Comparison of ENCODE assay signal across 11 cellular contexts in genomic region chr4:94567811-94568210, GRCh38.
DNase-seq lines count a peak whose midpoint lies in the region; ATAC-seq and TF ChIP-seq lines count a peak whose summit lies in the region.
"Had no signal": no experiment of that assay in that cellular context is flagged by ENCODE, and none has a peak within 500 bp of the region (broad histone marks: within the 10 kb centered on the region; RNA-seq: fewer than 3 reads in every experiment).

No MANE protein-coding gene starts in this region.

- H3K9me3 Mint-ChIP-seq in activated CD8-positive, alpha-beta T cell treated with anti-CD3 and anti-CD28 coated beads, Interleukin-2, amount 10 ng/mL, durations not matched to agents 7 days and 5 days (ENCODE audit: insufficient read depth), result no peaks in the 10 kb centered on the region
- no peaks in the 10 kb centered on the region for H3K9me3 Mint-ChIP-seq in activated CD8-positive, alpha-beta T cell treated with anti-CD3 and anti-CD28 coated beads for 36 hours
- peaks cover 3% of the 10 kb centered on the region for H3K9me3 Mint-ChIP-seq in nephron progenitor cell
- no peaks in the 10 kb centered on the region for H3K9me3 Mint-ChIP-seq in activated CD4-positive, alpha-beta memory T cell treated with anti-CD3 and anti-CD28 coated beads, Interleukin-2, amount 10 ng/mL, durations not matched to agents 7 days and 5 days

- DNase-seq in activated CD8-positive, alpha-beta T cell treated with anti-CD3 and anti-CD28 coated beads, Interleukin-2, amount 10 ng/mL, durations not matched to agents 7 days and 5 days, result no peak
- DNase-seq in activated CD8-positive, alpha-beta T cell treated with anti-CD3 and anti-CD28 coated beads for 36 hours, result no peak
- DNase-seq in nephron progenitor cell, result no peak
- no peak for DNase-seq in activated CD4-positive, alpha-beta memory T cell treated with anti-CD3 and anti-CD28 coated beads, Interleukin-2, amount 10 ng/mL, durations not matched to agents 7 days and 5 days
- no peak for DNase-seq in foreskin melanocyte
- DNase-seq: activated gamma-delta T cell, SHP77 had no signal

- peaks cover 6% of the 10 kb centered on the region for H3K4me1 Mint-ChIP-seq in activated CD8-positive, alpha-beta T cell treated with anti-CD3 and anti-CD28 coated beads, Interleukin-2, amount 10 ng/mL, durations not matched to agents 7 days and 5 days (ENCODE audit: low read depth)
- H3K4me1 Mint-ChIP-seq in activated CD8-positive, alpha-beta T cell treated with anti-CD3 and anti-CD28 coated beads for 36 hours (ENCODE audit: low read depth), result peaks cover 4% of the 10 kb centered on the region
- H3K4me1 Mint-ChIP-seq in nephron progenitor cell, result peaks cover 44% of the 10 kb centered on the region
- H3K4me1 Mint-ChIP-seq in activated CD4-positive, alpha-beta memory T cell treated with anti-CD3 and anti-CD28 coated beads, Interleukin-2, amount 10 ng/mL, durations not matched to agents 7 days and 5 days, result peaks cover 4% of the 10 kb centered on the region

- H3K4me3 ChIP-seq in KMS-11 (IDR thresholded peaks at IDR 0.05; ENCODE audit: insufficient read depth, low read depth, low read length), result no peak overlapping the region

- no peaks in the 10 kb centered on the region for H3K27me3 ChIP-seq in KMS-11 (ENCODE audit: insufficient read depth, low read depth)

- peaks cover 11% of the 10 kb centered on the region for H3K4me1 ChIP-seq in KMS-11 (ENCODE audit: low read depth, poor library complexity, severe bottlenecking)

- H4K20me1 ChIP-seq in KMS-11 (ENCODE audit: insufficient read depth), result no peaks in the 10 kb centered on the region

- no peaks in the 10 kb centered on the region for H3K79me2 ChIP-seq in KMS-11 (ENCODE audit: insufficient read depth, low read depth)

- TF ChIP-seq CTCF in activated CD8-positive, alpha-beta T cell treated with anti-CD3 and anti-CD28 coated beads for 36 hours (IDR thresholded peaks at IDR 0.05), result no peak
- TF ChIP-seq CTCF in KMS-11 (conservative IDR thresholded peaks at IDR 0.05; ENCODE audit: low read depth, low read length) (no peak), nephron progenitor cell (IDR thresholded peaks at IDR 0.05) (no peak)

- H3K27ac ChIP-seq in KMS-11, result no peak overlapping the region
- H3K27ac ChIP-seq: 22Rv1 had no signal

- POLR2A ChIA-PET in activated CD8-positive, alpha-beta T cell treated with anti-CD3 and anti-CD28 coated beads, Interleukin-2, amount 10 ng/mL, durations not matched to agents 7 days and 5 days (lab: Charles Lee), result no interaction called here
- POLR2A ChIA-PET in activated CD8-positive, alpha-beta T cell treated with anti-CD3 and anti-CD28 coated beads for 36 hours (lab: Charles Lee), result no interaction called here
- POLR2A ChIA-PET in activated CD4-positive, alpha-beta memory T cell treated with anti-CD3 and anti-CD28 coated beads, Interleukin-2, amount 10 ng/mL, durations not matched to agents 7 days and 5 days (lab: Charles Lee), result no interaction called here

- no peak for ATAC-seq in activated CD8-positive, alpha-beta T cell treated with anti-CD3 and anti-CD28 coated beads, Interleukin-2, amount 10 ng/mL, durations not matched to agents 7 days and 5 days
- ATAC-seq in activated CD8-positive, alpha-beta T cell treated with anti-CD3 and anti-CD28 coated beads for 36 hours, result no peak
- ATAC-seq in GM21723 (IDR thresholded peaks at IDR 0.05; ENCODE audit: unreplicated experiment), result peak; percentile 74
- no peak for ATAC-seq in HG02981 (IDR thresholded peaks at IDR 0.05; ENCODE audit: unreplicated experiment)

- H3K27me3 Mint-ChIP-seq in activated CD8-positive, alpha-beta T cell treated with anti-CD3 and anti-CD28 coated beads, Interleukin-2, amount 10 ng/mL, durations not matched to agents 7 days and 5 days (ENCODE audit: low read depth), result no peaks in the 10 kb centered on the region
- H3K27me3 Mint-ChIP-seq in activated CD8-positive, alpha-beta T cell treated with anti-CD3 and anti-CD28 coated beads for 36 hours, result no peaks in the 10 kb centered on the region
- peaks cover 9% of the 10 kb centered on the region for H3K27me3 Mint-ChIP-seq in nephron progenitor cell (ENCODE audit: low read depth, poor library complexity)
- no peaks in the 10 kb centered on the region for H3K27me3 Mint-ChIP-seq in activated CD4-positive, alpha-beta memory T cell treated with anti-CD3 and anti-CD28 coated beads, Interleukin-2, amount 10 ng/mL, durations not matched to agents 7 days and 5 days

- H3K4me3 Mint-ChIP-seq in activated CD8-positive, alpha-beta T cell treated with anti-CD3 and anti-CD28 coated beads, Interleukin-2, amount 10 ng/mL, durations not matched to agents 7 days and 5 days, result peak overlapping the region; percentile 20
- no peak overlapping the region for H3K4me3 Mint-ChIP-seq in activated CD8-positive, alpha-beta T cell treated with anti-CD3 and anti-CD28 coated beads for 36 hours
- no peak overlapping the region for H3K4me3 Mint-ChIP-seq in nephron progenitor cell
- no peak overlapping the region for H3K4me3 Mint-ChIP-seq in activated CD4-positive, alpha-beta memory T cell treated with anti-CD3 and anti-CD28 coated beads, Interleukin-2, amount 10 ng/mL, durations not matched to agents 7 days and 5 days

- H3K36me3 ChIP-seq in KMS-11 (ENCODE audit: insufficient read depth), result no peaks in the 10 kb centered on the region

- H2AFZ ChIP-seq in KMS-11 (ENCODE audit: low read depth), result no peak overlapping the region

- H3K4me2 ChIP-seq in KMS-11, result 0 out of 2 replicates have a peak overlapping the region, but pooled peaks have one; percentile 2

- no peaks in the 10 kb centered on the region for H3K36me3 Mint-ChIP-seq in activated CD8-positive, alpha-beta T cell treated with anti-CD3 and anti-CD28 coated beads, Interleukin-2, amount 10 ng/mL, durations not matched to agents 7 days and 5 days (ENCODE audit: low read depth)
- no peaks in the 10 kb centered on the region for H3K36me3 Mint-ChIP-seq in activated CD8-positive, alpha-beta T cell treated with anti-CD3 and anti-CD28 coated beads for 36 hours (ENCODE audit: low read depth)
- peaks cover 29% of the 10 kb centered on the region for H3K36me3 Mint-ChIP-seq in nephron progenitor cell (ENCODE audit: low read depth)
- H3K36me3 Mint-ChIP-seq in activated CD4-positive, alpha-beta memory T cell treated with anti-CD3 and anti-CD28 coated beads, Interleukin-2, amount 10 ng/mL, durations not matched to agents 7 days and 5 days (ENCODE audit: low read depth), result no peaks in the 10 kb centered on the region

- CTCF ChIA-PET in activated CD8-positive, alpha-beta T cell treated with anti-CD3 and anti-CD28 coated beads, Interleukin-2, amount 10 ng/mL, durations not matched to agents 7 days and 5 days (lab: Charles Lee), result no interaction called here
- CTCF ChIA-PET in activated CD8-positive, alpha-beta T cell treated with anti-CD3 and anti-CD28 coated beads for 36 hours (lab: Charles Lee), result no interaction called here
- CTCF ChIA-PET in activated CD4-positive, alpha-beta memory T cell treated with anti-CD3 and anti-CD28 coated beads, Interleukin-2, amount 10 ng/mL, durations not matched to agents 7 days and 5 days (lab: Charles Lee), result no interaction called here

- H3K27ac Mint-ChIP-seq in activated CD8-positive, alpha-beta T cell treated with anti-CD3 and anti-CD28 coated beads, Interleukin-2, amount 10 ng/mL, durations not matched to agents 7 days and 5 days, result peak overlapping the region; percentile 60
- H3K27ac Mint-ChIP-seq in activated CD8-positive, alpha-beta T cell treated with anti-CD3 and anti-CD28 coated beads for 36 hours, result no peak overlapping the region
- peak overlapping the region; percentile 90 for H3K27ac Mint-ChIP-seq in nephron progenitor cell
- no peak overlapping the region for H3K27ac Mint-ChIP-seq in activated CD4-positive, alpha-beta memory T cell treated with anti-CD3 and anti-CD28 coated beads, Interleukin-2, amount 10 ng/mL, durations not matched to agents 7 days and 5 days

- H3K9ac ChIP-seq in KMS-11, result no peak overlapping the region

- intact Hi-C loops in activated CD8-positive, alpha-beta T cell treated with anti-CD3 and anti-CD28 coated beads for 36 hours (cut with micrococcal nuclease), result no loop called here

Comparison
In these comparisons a context has a peak if more than half of its experiments do, and no peak if none do; other contexts are left out.
1. H3K27ac Mint-ChIP-seq: peak in activated CD8-positive, alpha-beta T cell treated with anti-CD3 and anti-CD28 coated beads, Interleukin-2, amount 10 ng/mL, durations not matched to agents 7 days and 5 days (single experiment) and nephron progenitor cell (single experiment); none in activated CD8-positive, alpha-beta T cell treated with anti-CD3 and anti-CD28 coated beads for 36 hours (single experiment) and activated CD4-positive, alpha-beta memory T cell treated with anti-CD3 and anti-CD28 coated beads, Interleukin-2, amount 10 ng/mL, durations not matched to agents 7 days and 5 days (single experiment).